10 cellular contexts compared by ENCODE assay signal in genomic region chr12:64946132-64946829, GRCh38.
DNase-seq lines count a peak whose midpoint lies in the region; ATAC-seq, FAIRE-seq and TF ChIP-seq lines count a peak whose summit lies in the region.
"Had no signal": no experiment of that assay in that cellular context is flagged by ENCODE, and none has a peak within 500 bp of the region (broad histone marks: within the 10 kb centered on the region; RNA-seq: fewer than 3 reads in every experiment).

No MANE protein-coding gene starts in this region.

- peaks cover 4 to 23% of the 10 kb centered on the region in 2 donors for H3K27me3 Mint-ChIP-seq in T-cell
- H3K27me3 Mint-ChIP-seq in chondrocyte (ENCODE audit: low read depth): no peaks in the 10 kb centered on the region

- 91% methylated on average over 5 of the region's 5 CpGs for WGBS in smooth muscle cell (ENCODE audit: low lambda C conversion rate)

- no peaks in the 10 kb centered on the region for H3K27me3 ChIP-seq in smooth muscle cell (ENCODE audit: low read depth)
- H3K27me3 ChIP-seq: brain microvascular endothelial cell had no signal

- POLR2A ChIA-PET in T-cell (lab: Charles Lee): no interaction called here

- H3K36me3 Mint-ChIP-seq in T-cell: no peaks in the 10 kb centered on the region
- no peaks in the 10 kb centered on the region for H3K36me3 Mint-ChIP-seq in chondrocyte (ENCODE audit: low read depth)

- no peaks in the 10 kb centered on the region for H3K9me3 ChIP-seq in smooth muscle cell (replicated peaks; ENCODE audit: low read depth)

- H3K4me1 Mint-ChIP-seq in T-cell: no peaks in the 10 kb centered on the region
- peaks cover 13% of the 10 kb centered on the region for H3K4me1 Mint-ChIP-seq in chondrocyte (ENCODE audit: low read depth)

- no peak for TF ChIP-seq CTCF in chondrocyte (IDR thresholded peaks at IDR 0.05)
- TF ChIP-seq CTCF in smooth muscle cell (IDR thresholded peaks at IDR 0.05; ENCODE audit: borderline replicate concordance, insufficient read depth, poor library complexity, severe bottlenecking): no peak

- H4K20me1 ChIP-seq in smooth muscle cell (ENCODE audit: low read depth): no peaks in the 10 kb centered on the region

- no peak for ATAC-seq in T-cell (replicated peaks in 1 of 4)

- H2AFZ ChIP-seq in smooth muscle cell (ENCODE audit: low read depth): no peak overlapping the region

- CTCF ChIA-PET in T-cell (lab: Charles Lee): interaction anchor here in 1 of 2 donors (0.7 kb wide), 1 partner anchor 816 kb away, joined by 6 read pairs; no protein-coding TSS in a partner anchor

- H3K27ac ChIP-seq in smooth muscle cell (ENCODE audit: low read depth): no peak overlapping the region
- H3K27ac ChIP-seq: brain microvascular endothelial cell had no signal

- H3K9ac ChIP-seq in smooth muscle cell (ENCODE audit: low read depth): no peak overlapping the region

- DNase-seq in NCI-H146 (lab: John Stamatoyannopoulos, UW) (peak; percentile 87), astrocyte of the hippocampus (ENCODE audit: low read depth, low spot score) (peak; percentile 96), iris pigment epithelial cell (ENCODE audit: low read depth) (peak; percentile 38), superior temporal gyrus (ENCODE audit: extremely low spot score) (peak; percentile 92), urothelium cell line (ENCODE audit: low spot score) (no peak), T-cell (no peak), chondrocyte (ENCODE audit: low spot score) (no peak), smooth muscle cell (lab: John Stamatoyannopoulos, UW; ENCODE audit: unreplicated experiment) (no peak)
- DNase-seq: brain microvascular endothelial cell, NCI-H526 had no signal

- FAIRE-seq in urothelium cell line (lab: Jason Lieb, UNC): no peak

- no peaks in the 10 kb centered on the region for H3K79me2 ChIP-seq in smooth muscle cell (ENCODE audit: low read depth)

- H3K9me3 Mint-ChIP-seq in T-cell (no peaks in the 10 kb centered on the region), chondrocyte (ENCODE audit: low read depth) (no peaks in the 10 kb centered on the region)

- H3K4me3 ChIP-seq in smooth muscle cell: no peak overlapping the region

- no peak overlapping the region for H3K4me2 ChIP-seq in smooth muscle cell

- H3K27ac Mint-ChIP-seq in T-cell (no peak overlapping the region), chondrocyte (ENCODE audit: unreplicated experiment) (no peak overlapping the region)

- no peaks in the 10 kb centered on the region for H3F3A ChIP-seq in smooth muscle cell (ENCODE audit: low read depth)

- H3K4me3 Mint-ChIP-seq in T-cell: no peak overlapping the region
- no peak overlapping the region for H3K4me3 Mint-ChIP-seq in chondrocyte (ENCODE audit: unreplicated experiment)

- H3K4me1 ChIP-seq in smooth muscle cell (ENCODE audit: low read depth): no peaks in the 10 kb centered on the region

- H3K36me3 ChIP-seq in smooth muscle cell (ENCODE audit: low read depth): no peaks in the 10 kb centered on the region
- H3K36me3 ChIP-seq: brain microvascular endothelial cell had no signal

Comparison
In these comparisons a context has a peak if more than half of its experiments do, and no peak if none do; other contexts are left out.
1. DNase-seq: peak in NCI-H146 (single experiment), astrocyte of the hippocampus (single experiment), iris pigment epithelial cell (single experiment) and superior temporal gyrus (single experiment); none in urothelium cell line (single experiment), T-cell (0 of 34), chondrocyte (single experiment) and smooth muscle cell (single experiment).